Comparison of ENCODE assay signal across 21 cellular contexts in genomic region chr10:83371696-83372490, GRCh38.
"Had no signal": no experiment of that assay in that cellular context is flagged by ENCODE, and none has a peak within 500 bp of the region (broad histone marks: within the 10 kb centered on the region; RNA-seq: fewer than 3 reads in every experiment).

No MANE protein-coding gene starts in this region.

- DNase-seq: activated CD4-positive, alpha-beta T cell treated with anti-CD3 and anti-CD28 coated beads, Interleukin-2, amount 50 U/mL, for 4 hours; activated CD8-positive, alpha-beta memory T cell treated with anti-CD3 and anti-CD28 coated beads, Interleukin-2, amount 50 U/mL, for 48 hours; activated naive CD4-positive, alpha-beta T cell treated with Interleukin-2 at 50 U/mL for 16 hours; activated naive CD8-positive, alpha-beta T cell treated with anti-CD3 and anti-CD28 coated beads for 36 hours; activated T-cell treated with anti-CD3 and anti-CD28 coated beads, Interleukin-2, amount 50 U/mL, for 4 hours; amygdala; body of pancreas; left cardiac atrium; pancreas; psoas muscle; spleen; stimulated activated CD4-positive, alpha-beta T cell treated with anti-CD3 and anti-CD28 coated beads, Interleukin-4, amount 100 ng/mL, for 1 hour; stimulated activated naive CD4-positive, alpha-beta T cell; T-helper 1 cell; T-helper 9 cell had no signal

- H3K36me3 ChIP-seq: pancreas, right atrium auricular region, spleen, thoracic aorta had no signal

- H3K27ac Mint-ChIP-seq: activated naive CD8-positive, alpha-beta T cell treated with anti-CD3 and anti-CD28 coated beads for 36 hours; activated T-helper 2 cell treated with anti-CD3 and anti-CD28 coated beads, Interferon-gamma antibody, Interleukin-2, Interleukin-4, amounts not matched to agents 10 μg/mL and 5 μg/mL and 100 μg/mL, durations not matched to agents 14 hours and 24 hours and 36 hours; nephron; type B pancreatic cell had no signal

- H3K27me3 Mint-ChIP-seq: activated naive CD8-positive, alpha-beta T cell treated with anti-CD3 and anti-CD28 coated beads for 36 hours; type B pancreatic cell had no signal

- H3K27me3 ChIP-seq: body of pancreas, pancreas, right atrium auricular region, spleen had no signal

- H3K4me1 Mint-ChIP-seq: activated naive CD8-positive, alpha-beta T cell treated with anti-CD3 and anti-CD28 coated beads for 36 hours; nephron had no signal

- H3K4me1 ChIP-seq: body of pancreas, pancreas, psoas muscle, right atrium auricular region, spleen had no signal

- H3K36me3 Mint-ChIP-seq: activated naive CD8-positive, alpha-beta T cell treated with anti-CD3 and anti-CD28 coated beads for 36 hours; type B pancreatic cell had no signal

- H3K27ac ChIP-seq: body of pancreas, epithelial cell of prostate, pancreas, psoas muscle, right atrium auricular region, spleen, thoracic aorta had no signal

- H3K9me3 ChIP-seq: body of pancreas, pancreas, psoas muscle, right atrium auricular region, thoracic aorta had no signal

- H3K9me3 Mint-ChIP-seq: nephron, type B pancreatic cell had no signal

- ATAC-seq: activated T-cell treated with anti-CD3 and anti-CD28 coated beads, Interleukin-2, amount 50 U/mL, for 4 hours; body of pancreas; left cardiac atrium; pancreas; psoas muscle had no signal

- H3K4me3 Mint-ChIP-seq: activated naive CD8-positive, alpha-beta T cell treated with anti-CD3 and anti-CD28 coated beads for 36 hours; activated T-cell treated with anti-CD3 and anti-CD28 coated beads, Interleukin-2, amount 50 U/mL, for 4 hours; nephron; type B pancreatic cell had no signal

- H3K4me3 ChIP-seq: body of pancreas, pancreas, psoas muscle, right atrium auricular region, spleen, thoracic aorta had no signal
